8 cellular contexts compared by ENCODE assay signal in the genomic region with DNA sequence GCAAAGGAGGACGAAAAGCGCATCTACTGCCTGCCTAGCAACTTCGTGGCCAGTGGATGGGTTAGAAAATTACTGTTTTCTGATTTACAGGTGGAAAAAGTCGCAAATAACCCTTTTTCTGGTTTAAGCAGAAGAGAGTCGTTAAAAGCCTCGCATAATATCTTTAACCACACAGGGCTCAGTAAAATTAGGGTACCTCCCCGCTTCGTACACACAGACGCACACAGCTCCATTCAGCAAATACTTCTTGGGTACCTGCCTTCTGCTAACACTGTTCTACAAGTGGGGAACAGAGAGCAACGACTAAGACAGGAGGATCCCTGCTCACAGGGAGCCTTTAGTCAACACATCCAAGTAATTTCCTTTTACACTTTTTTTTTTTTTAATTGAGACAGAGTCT. TPM values are rescaled to one million over a fixed set of nuclear protein-coding genes. Genes with fewer than 3 reads are reported as not detected.
DNase-seq lines count a peak whose midpoint lies in the region; ATAC-seq and TF ChIP-seq lines count a peak whose summit lies in the region.

No MANE protein-coding gene starts in this region.

- H3K4me1 Mint-ChIP-seq in activated CD8-positive, alpha-beta memory T cell treated with anti-CD3 and anti-CD28 coated beads, Interleukin-2, amount 10 ng/mL, durations not matched to agents 7 days and 5 days: peaks cover 26% of the 10 kb centered on the region
- peaks cover 21% of the 10 kb centered on the region for H3K4me1 Mint-ChIP-seq in activated naive CD8-positive, alpha-beta T cell (ENCODE audit: low read depth)

- no peaks in the 10 kb centered on the region for H3K36me3 ChIP-seq in thoracic aorta

- peak overlapping the region; percentile 98 for H3K4me3 Mint-ChIP-seq in activated CD8-positive, alpha-beta memory T cell treated with anti-CD3 and anti-CD28 coated beads, Interleukin-2, amount 10 ng/mL, durations not matched to agents 7 days and 5 days
- peak overlapping the region; percentile 96 for H3K4me3 Mint-ChIP-seq in activated naive CD8-positive, alpha-beta T cell

- peaks cover 4% of the 10 kb centered on the region for H3K27me3 Mint-ChIP-seq in activated CD8-positive, alpha-beta memory T cell treated with anti-CD3 and anti-CD28 coated beads, Interleukin-2, amount 10 ng/mL, durations not matched to agents 7 days and 5 days
- H3K27me3 Mint-ChIP-seq in activated naive CD8-positive, alpha-beta T cell: no peaks in the 10 kb centered on the region

- DNase-seq in activated CD8-positive, alpha-beta memory T cell treated with anti-CD3 and anti-CD28 coated beads, Interleukin-2, amount 10 ng/mL, durations not matched to agents 7 days and 5 days: no peak
- no peak for DNase-seq in activated CD8-positive, alpha-beta memory T cell treated with anti-CD3 and anti-CD28 coated beads for 24 hours
- DNase-seq in iris pigment epithelial cell (ENCODE audit: low read depth): peak; percentile 11
- no peak for DNase-seq in thoracic aorta (ENCODE audit: low spot score)
- no peak for DNase-seq in HPDE6-E6E7 (ENCODE audit: extremely low spot score)

- TF ChIP-seq CTCF in thoracic aorta (IDR thresholded peaks at IDR 0.05): no peak

- CTCF ChIA-PET in activated CD8-positive, alpha-beta memory T cell treated with anti-CD3 and anti-CD28 coated beads, Interleukin-2, amount 10 ng/mL, durations not matched to agents 7 days and 5 days (lab: Charles Lee): interaction anchor here (0.8 to 1.2 kb wide), 2 partner anchors 8 to 170 kb away, joined by 3 read pairs; no protein-coding TSS in a partner anchor

- peaks cover 7 to 9% of the 10 kb centered on the region in 2 donors for H3K4me1 ChIP-seq in thoracic aorta (ENCODE audit: control insufficient read depth in 1 of 2, low read depth in 2 of 2)

- H3K27ac ChIP-seq in thoracic aorta: peak overlapping the region; percentile 41 to 59

- no peaks in the 10 kb centered on the region for H3K9me3 ChIP-seq in thoracic aorta

- no peaks in the 10 kb centered on the region for H3K9me3 Mint-ChIP-seq in activated CD8-positive, alpha-beta memory T cell treated with anti-CD3 and anti-CD28 coated beads, Interleukin-2, amount 10 ng/mL, durations not matched to agents 7 days and 5 days (ENCODE audit: low read depth)
- H3K9me3 Mint-ChIP-seq in activated naive CD8-positive, alpha-beta T cell (ENCODE audit: low read depth): no peaks in the 10 kb centered on the region

- peak overlapping the region; percentile 78 for H3K4me3 ChIP-seq in thoracic aorta

- ATAC-seq in activated CD8-positive, alpha-beta memory T cell treated with anti-CD3 and anti-CD28 coated beads, Interleukin-2, amount 10 ng/mL, durations not matched to agents 7 days and 5 days: no peak
- ATAC-seq in HG03521 (IDR thresholded peaks at IDR 0.05; ENCODE audit: unreplicated experiment) (peak; percentile 1), thoracic aorta (ENCODE audit: insufficient number of reproducible peaks, low FRiP score, low read depth) (no peak), GM21717 (IDR thresholded peaks at IDR 0.05; ENCODE audit: unreplicated experiment) (no peak)

- H3K27me3 ChIP-seq in thoracic aorta (replicated peaks; ENCODE audit: insufficient read depth): no peaks in the 10 kb centered on the region

- H3K36me3 Mint-ChIP-seq in activated CD8-positive, alpha-beta memory T cell treated with anti-CD3 and anti-CD28 coated beads, Interleukin-2, amount 10 ng/mL, durations not matched to agents 7 days and 5 days: peaks cover 17% of the 10 kb centered on the region
- peaks cover 10% of the 10 kb centered on the region for H3K36me3 Mint-ChIP-seq in activated naive CD8-positive, alpha-beta T cell

- peak overlapping the region; percentile 89 for H3K27ac Mint-ChIP-seq in activated CD8-positive, alpha-beta memory T cell treated with anti-CD3 and anti-CD28 coated beads, Interleukin-2, amount 10 ng/mL, durations not matched to agents 7 days and 5 days
- peak overlapping the region; percentile 87 for H3K27ac Mint-ChIP-seq in activated naive CD8-positive, alpha-beta T cell

RNA-seq across cellular contexts. Expression of gene ALG6, which starts 0.7 kb away (rescaled TPM):
- total RNA-seq in activated CD8-positive, alpha-beta memory T cell treated with anti-CD3 and anti-CD28 coated beads, Interleukin-2, amount 10 ng/mL, durations not matched to agents 7 days and 5 days: 10 to 100 TPM; 23.0 to 24.0 TPM
- total RNA-seq in thoracic aorta: 1 to 10 TPM; 1.8 to 8.3 TPM

RNA-seq across cellular contexts. Expression of gene FOXD3, which starts 45.8 kb away (rescaled TPM):
- total RNA-seq in activated CD8-positive, alpha-beta memory T cell treated with anti-CD3 and anti-CD28 coated beads, Interleukin-2, amount 10 ng/mL, durations not matched to agents 7 days and 5 days: not detected
- total RNA-seq in thoracic aorta: 1 to 10 TPM in 1 of 2 donors, under 1 TPM in 1; 0.14 to 1.5 TPM
